8 cellular contexts compared by ENCODE assay signal in genomic region chr22:43263645-43264514, GRCh38.
DNase-seq lines count a peak whose midpoint lies in the region; ATAC-seq, FAIRE-seq and TF ChIP-seq lines count a peak whose summit lies in the region.

No MANE protein-coding gene starts in this region.

- TF ChIP-seq POLR2A in GM12892 (IDR thresholded peaks at IDR 0.05; ENCODE audit: low read depth, low read length) (no peak), erythroblast (IDR thresholded peaks at IDR 0.05; ENCODE audit: low read length) (no peak)

- H3K36me3 Mint-ChIP-seq in activated CD8-positive, alpha-beta memory T cell treated with anti-CD3 and anti-CD28 coated beads, Interleukin-2, amount 10 ng/mL, durations not matched to agents 7 days and 5 days = no peaks in the 10 kb centered on the region

- H3K27me3 Mint-ChIP-seq in activated CD8-positive, alpha-beta memory T cell treated with anti-CD3 and anti-CD28 coated beads, Interleukin-2, amount 10 ng/mL, durations not matched to agents 7 days and 5 days = peaks cover 6% of the 10 kb centered on the region

- peak; percentile 98 for FAIRE-seq in GM12892 (lab: Jason Lieb, UNC)

- H3K9me3 Mint-ChIP-seq in activated CD8-positive, alpha-beta memory T cell treated with anti-CD3 and anti-CD28 coated beads, Interleukin-2, amount 10 ng/mL, durations not matched to agents 7 days and 5 days (ENCODE audit: low read depth) = no peaks in the 10 kb centered on the region

- intact Hi-C loops in posterior vena cava (cut with DNase I) = no loop called here

- peak overlapping the region; percentile 68 for H3K4me3 Mint-ChIP-seq in activated CD8-positive, alpha-beta memory T cell treated with anti-CD3 and anti-CD28 coated beads, Interleukin-2, amount 10 ng/mL, durations not matched to agents 7 days and 5 days

- peak; percentile 83 for ATAC-seq in HG02759 (IDR thresholded peaks at IDR 0.05; ENCODE audit: unreplicated experiment)
- peak; percentile 90 for ATAC-seq in activated CD8-positive, alpha-beta memory T cell treated with anti-CD3 and anti-CD28 coated beads, Interleukin-2, amount 10 ng/mL, durations not matched to agents 7 days and 5 days

- H3K27ac Mint-ChIP-seq in activated CD8-positive, alpha-beta memory T cell treated with anti-CD3 and anti-CD28 coated beads, Interleukin-2, amount 10 ng/mL, durations not matched to agents 7 days and 5 days = peak overlapping the region; percentile 92

- CTCF ChIA-PET in activated CD8-positive, alpha-beta memory T cell treated with anti-CD3 and anti-CD28 coated beads, Interleukin-2, amount 10 ng/mL, durations not matched to agents 7 days and 5 days (lab: Charles Lee) = interaction anchor here (0.7 to 3.7 kb wide), 11 partner anchors 9 to 124 kb away, joined by 3 to 38 read pairs (median 5); no protein-coding TSS in a partner anchor

- DNase-seq in GM12892 (ENCODE audit: insufficient read length) (peak; percentile 74), NCI-H460 (ENCODE audit: extremely low read depth, low read depth) (peak; percentile 69), erythroblast (lab: John Stamatoyannopoulos, UW) (peak; percentile 92 to 95), posterior vena cava (ENCODE audit: low spot score) (peak; percentile 87), globus pallidus (ENCODE audit: low spot score) (no peak), cerebellar cortex (ENCODE audit: low spot score) (no peak)
- DNase-seq in activated CD8-positive, alpha-beta memory T cell treated with anti-CD3 and anti-CD28 coated beads, Interleukin-2, amount 10 ng/mL, durations not matched to agents 7 days and 5 days = peak; percentile 96

- H3K4me1 Mint-ChIP-seq in activated CD8-positive, alpha-beta memory T cell treated with anti-CD3 and anti-CD28 coated beads, Interleukin-2, amount 10 ng/mL, durations not matched to agents 7 days and 5 days = peaks cover 31% of the 10 kb centered on the region

Comparison
In these comparisons a context has a peak if more than half of its experiments do, and no peak if none do; other contexts are left out.
1. DNase-seq: peak in GM12892 (single experiment), NCI-H460 (single experiment), activated CD8-positive, alpha-beta memory T cell treated with anti-CD3 and anti-CD28 coated beads, Interleukin-2, amount 10 ng/mL, durations not matched to agents 7 days and 5 days (single experiment), erythroblast (2 of 2) and posterior vena cava (single experiment); none in globus pallidus (single experiment) and cerebellar cortex (single experiment).